In genomic region chr2:102103992-102104871, GRCh38 we compare ENCODE assay signal across 8 cellular contexts. TPM values are rescaled to one million over a fixed set of nuclear protein-coding genes. Genes with fewer than 3 reads are reported as not detected.
A peak's percentile ranks its signal among the peaks of the same experiment; 100 is the strongest.
DNase-seq lines count a peak whose midpoint lies in the region; ATAC-seq and TF ChIP-seq lines count a peak whose summit lies in the region.

No MANE protein-coding gene starts in this region.

- in situ Hi-C loops in GM13976 (cut with MboI; ENCODE audit: low sequenced_read_pairs, unreplicated experiment) = no loop called here

- H3K27me3 Mint-ChIP-seq in activated naive CD8-positive, alpha-beta T cell treated with anti-CD3 and anti-CD28 coated beads, Interleukin-2, amount 10 ng/mL, durations not matched to agents 7 days and 5 days = peaks cover 20% of the 10 kb centered on the region

- peak; percentile 75 for ATAC-seq in HG02623 (IDR thresholded peaks at IDR 0.05; ENCODE audit: unreplicated experiment)
- ATAC-seq in activated naive CD8-positive, alpha-beta T cell treated with anti-CD3 and anti-CD28 coated beads, Interleukin-2, amount 10 ng/mL, durations not matched to agents 7 days and 5 days (ENCODE audit: low read depth) = peak; percentile 61

- no peak overlapping the region for H3K27ac Mint-ChIP-seq in activated naive CD8-positive, alpha-beta T cell treated with anti-CD3 and anti-CD28 coated beads, Interleukin-2, amount 10 ng/mL, durations not matched to agents 7 days and 5 days

- H3K4me3 Mint-ChIP-seq in activated naive CD8-positive, alpha-beta T cell treated with anti-CD3 and anti-CD28 coated beads, Interleukin-2, amount 10 ng/mL, durations not matched to agents 7 days and 5 days = peak overlapping the region; percentile 69

- H3K4me1 Mint-ChIP-seq in activated naive CD8-positive, alpha-beta T cell treated with anti-CD3 and anti-CD28 coated beads, Interleukin-2, amount 10 ng/mL, durations not matched to agents 7 days and 5 days = peaks cover 13% of the 10 kb centered on the region

- peak; percentile 91 for DNase-seq in GM12865 (ENCODE audit: low read depth)
- DNase-seq in RPMI7951 (ENCODE audit: low read depth) = peak; percentile 96
- DNase-seq in activated naive CD8-positive, alpha-beta T cell treated with anti-CD3 and anti-CD28 coated beads, Interleukin-2, amount 10 ng/mL, durations not matched to agents 7 days and 5 days = peak; percentile 36
- peak; percentile 83 for DNase-seq in kidney tubule cell (ENCODE audit: low spot score)
- peak; percentile 52 to 85 (median 66) for DNase-seq in stimulated activated CD4-positive, alpha-beta T cell treated with anti-CD3 and anti-CD28 coated beads, TNF-alpha, amount 100 ng/mL, for 48 hours (ENCODE audit: low read depth in 3 of 3)
- no peak for DNase-seq in GM13976 (ENCODE audit: low spot score)
- DNase-seq in HPDE6-E6E7 (ENCODE audit: extremely low spot score) = no peak

- peak overlapping the region; percentile 39 for H3K4me3 ChIP-seq in GM12865 (ENCODE audit: low read depth, low read length)

- TF ChIP-seq CTCF in GM12865 (IDR thresholded peaks at IDR 0.05; ENCODE audit: insufficient read depth, low read depth, low read length, missing control alignments) (no peak), GM13976 (IDR thresholded peaks at IDR 0.05; ENCODE audit: borderline replicate concordance, control extremely low read depth, extremely low read depth, insufficient read depth, missing control alignments) (no peak)

- POLR2A ChIA-PET in activated naive CD8-positive, alpha-beta T cell treated with anti-CD3 and anti-CD28 coated beads, Interleukin-2, amount 10 ng/mL, durations not matched to agents 7 days and 5 days (lab: Charles Lee) = interaction anchor here (0.5 to 0.6 kb wide), 2 partner anchors 91 to 267 kb away, joined by 3 to 4 read pairs; no protein-coding TSS in a partner anchor

- no peaks in the 10 kb centered on the region for H3K36me3 Mint-ChIP-seq in activated naive CD8-positive, alpha-beta T cell treated with anti-CD3 and anti-CD28 coated beads, Interleukin-2, amount 10 ng/mL, durations not matched to agents 7 days and 5 days

- peaks cover 1% of the 10 kb centered on the region for H3K9me3 Mint-ChIP-seq in activated naive CD8-positive, alpha-beta T cell treated with anti-CD3 and anti-CD28 coated beads, Interleukin-2, amount 10 ng/mL, durations not matched to agents 7 days and 5 days

RNA-seq across cellular contexts. Expression of gene IL1R1, which starts 38.3 kb away (rescaled TPM):
- total RNA-seq in RPMI7951 (2014; rRNA removed; shearing (Covaris generic)) = 19.7 and 27.2 TPM in 2 replicates
- under 1 TPM in 1 of 2 experiments, not detected in 1; 0.11 TPM for total RNA-seq in activated naive CD8-positive, alpha-beta T cell treated with anti-CD3 and anti-CD28 coated beads, Interleukin-2, amount 10 ng/mL, durations not matched to agents 7 days and 5 days

Comparison
In these comparisons a context has a peak if more than half of its experiments do, and no peak if none do; other contexts are left out.
1. DNase-seq: peak in GM12865 (single experiment), RPMI7951 (single experiment), activated naive CD8-positive, alpha-beta T cell treated with anti-CD3 and anti-CD28 coated beads, Interleukin-2, amount 10 ng/mL, durations not matched to agents 7 days and 5 days (single experiment), kidney tubule cell (single experiment) and stimulated activated CD4-positive, alpha-beta T cell treated with anti-CD3 and anti-CD28 coated beads, TNF-alpha, amount 100 ng/mL, for 48 hours (3 of 3); none in GM13976 (single experiment) and HPDE6-E6E7 (single experiment).
2. RNA of gene IL1R1, which starts 38.3 kb away (total RNA-seq): 19.7 to 27.2 TPM in RPMI7951; 0.11 TPM in activated naive CD8-positive, alpha-beta T cell treated with anti-CD3 and anti-CD28 coated beads, Interleukin-2, amount 10 ng/mL, durations not matched to agents 7 days and 5 days; every median in the first group is over 10 times any median in the second.